20 cellular contexts compared by ENCODE assay signal in genomic region chr17:78996781-78997201, GRCh38. TPM values are rescaled to one million over a fixed set of nuclear protein-coding genes. Genes with fewer than 3 reads are reported as not detected.
A peak's percentile ranks its signal among the peaks of the same experiment; 100 is the strongest.
DNase-seq lines count a peak whose midpoint lies in the region; ATAC-seq, FAIRE-seq and TF ChIP-seq lines count a peak whose summit lies in the region.
"Had no signal": no experiment of that assay in that cellular context is flagged by ENCODE, and none has a peak within 500 bp of the region (broad histone marks: within the 10 kb centered on the region; RNA-seq: fewer than 3 reads in every experiment).

No MANE protein-coding gene starts in this region.

- TF ChIP-seq CTCF in colonic mucosa (IDR thresholded peaks at IDR 0.05), result no peak

- DNase-seq in activated T-cell treated with anti-CD3 and anti-CD28 coated beads, Interleukin-2, amount 50 U/mL, for 24 hours, result no peak
- no peak for DNase-seq in activated T-cell treated with anti-CD3 and anti-CD28 coated beads, Interleukin-2, amount 50 U/mL, for 1 hour
- DNase-seq in colonic mucosa, result peak; percentile 30
- no peak for DNase-seq in iPS-NIHi7 (ENCODE audit: extremely low spot score)
- DNase-seq in H54 (ENCODE audit: insufficient read length, low spot score), result no peak
- DNase-seq: activated CD8-positive, alpha-beta memory T cell treated with anti-CD3 and anti-CD28 coated beads, Interleukin-2, amount 10 ng/mL, durations not matched to agents 7 days and 5 days; DMS153; erythroblast; mesendoderm; MV-4-11; NCI-H2081; SJCRH30 had no signal

- H3K9ac ChIP-seq in colonic mucosa (ENCODE audit: low read depth in 2 of 2, low read length in 2 of 2) (peak overlapping the region; percentile 26 to 88), mucosa of rectum (ENCODE audit: low read depth in 1 of 2, low read length in 2 of 2) (peak overlapping the region; percentile 41 to 79)
- H3K9ac ChIP-seq: BLaER1 had no signal

- H3K36me3 Mint-ChIP-seq in activated T-cell treated with anti-CD3 and anti-CD28 coated beads, Interleukin-2, amount 50 U/mL, for 24 hours (ENCODE audit: low read depth), result peaks cover 87% of the 10 kb centered on the region

- no peak for FAIRE-seq in H54 (lab: Jason Lieb, UNC)

- H3K4me3 Mint-ChIP-seq in activated T-cell treated with anti-CD3 and anti-CD28 coated beads, Interleukin-2, amount 50 U/mL, for 24 hours, result no peak overlapping the region
- H3K4me3 Mint-ChIP-seq: activated CD8-positive, alpha-beta memory T cell treated with anti-CD3 and anti-CD28 coated beads, Interleukin-2, amount 10 ng/mL, durations not matched to agents 7 days and 5 days had no signal

- no peak for TF ChIP-seq POLR2A in H54 (IDR thresholded peaks at IDR 0.05; ENCODE audit: low read depth, low read length)

- H3K9me3 ChIP-seq in colonic mucosa (no peaks in the 10 kb centered on the region), mucosa of rectum (ENCODE audit: control insufficient read depth in 2 of 2, low read length in 2 of 2) (no peaks in the 10 kb centered on the region)
- H3K9me3 ChIP-seq: ascending aorta, BLaER1, SJCRH30, tibial nerve had no signal

- intact Hi-C loops in colonic mucosa (cut with DNase I), result no loop called here

- peaks cover 7% of the 10 kb centered on the region for H3K4me1 Mint-ChIP-seq in activated T-cell treated with anti-CD3 and anti-CD28 coated beads, Interleukin-2, amount 50 U/mL, for 24 hours (ENCODE audit: low read depth)
- H3K4me1 Mint-ChIP-seq: activated CD8-positive, alpha-beta memory T cell treated with anti-CD3 and anti-CD28 coated beads, Interleukin-2, amount 10 ng/mL, durations not matched to agents 7 days and 5 days had no signal

- H3K27ac Mint-ChIP-seq in activated T-cell treated with anti-CD3 and anti-CD28 coated beads, Interleukin-2, amount 50 U/mL, for 24 hours, result peak overlapping the region; percentile 15
- H3K27ac Mint-ChIP-seq: activated CD8-positive, alpha-beta memory T cell treated with anti-CD3 and anti-CD28 coated beads, Interleukin-2, amount 10 ng/mL, durations not matched to agents 7 days and 5 days had no signal

- H3K27ac ChIP-seq in colonic mucosa, result peak overlapping the region; percentile 87
- H3K27ac ChIP-seq in mucosa of rectum (ENCODE audit: low read depth in 2 of 2, low read length in 2 of 2), result peak overlapping the region; percentile 88 to 92
- H3K27ac ChIP-seq in temporal lobe (ENCODE audit: low read depth, low read length), result peak overlapping the region; percentile 18
- H3K27ac ChIP-seq: BLaER1, SJCRH30 had no signal

- peaks cover under 1% of the 10 kb centered on the region for H3K36me3 ChIP-seq in colonic mucosa
- H3K36me3 ChIP-seq in mucosa of rectum (ENCODE audit: control insufficient read depth in 2 of 2, insufficient read depth in 2 of 2, low read length in 2 of 2), result peaks cover 58 to 66% of the 10 kb centered on the region in 2 donors

- no peaks in the 10 kb centered on the region for H3K27me3 Mint-ChIP-seq in activated T-cell treated with anti-CD3 and anti-CD28 coated beads, Interleukin-2, amount 50 U/mL, for 24 hours
- H3K27me3 Mint-ChIP-seq: activated CD8-positive, alpha-beta memory T cell treated with anti-CD3 and anti-CD28 coated beads, Interleukin-2, amount 10 ng/mL, durations not matched to agents 7 days and 5 days had no signal

- H3K9me3 Mint-ChIP-seq in activated T-cell treated with anti-CD3 and anti-CD28 coated beads, Interleukin-2, amount 50 U/mL, for 24 hours, result no peaks in the 10 kb centered on the region

- no peaks in the 10 kb centered on the region for H3K27me3 ChIP-seq in colonic mucosa
- no peaks in the 10 kb centered on the region for H3K27me3 ChIP-seq in mucosa of rectum (ENCODE audit: control insufficient read depth in 2 of 2, insufficient read depth in 2 of 2, low read length in 2 of 2)
- H3K27me3 ChIP-seq: ascending aorta, BLaER1, SJCRH30, tibial nerve had no signal

- ATAC-seq in HG03378 (IDR thresholded peaks at IDR 0.05; ENCODE audit: unreplicated experiment), result no peak
- ATAC-seq: activated CD4-positive, CD25-positive, alpha-beta regulatory T cell treated with anti-CD3 and anti-CD28 coated beads, Interleukin-2, amount 50 U/mL, for 24 hours; activated CD8-positive, alpha-beta memory T cell treated with anti-CD3 and anti-CD28 coated beads, Interleukin-2, amount 10 ng/mL, durations not matched to agents 7 days and 5 days had no signal

- H3K4me3 ChIP-seq in colonic mucosa (no peak overlapping the region), mucosa of rectum (ENCODE audit: low read length in 2 of 2) (peak overlapping the region; percentile 0 to 20)
- H3K4me3 ChIP-seq: ascending aorta, BLaER1, SJCRH30, tibial nerve had no signal

- H3K4me1 ChIP-seq in colonic mucosa (peaks cover 44% of the 10 kb centered on the region), mucosa of rectum (ENCODE audit: control insufficient read depth in 2 of 2, insufficient read depth in 2 of 2, low read length in 2 of 2) (peaks cover 66 to 84% of the 10 kb centered on the region in 2 donors)
- H3K4me1 ChIP-seq: BLaER1, SJCRH30 had no signal

RNA-seq across cellular contexts. Expression of gene CANT1, which starts 12.8 kb away (rescaled TPM):
- total RNA-seq in colonic mucosa, result 100 to 1,000 TPM; 247 to 390 TPM
- 15.5 TPM for total RNA-seq in temporal lobe

RNA-seq across cellular contexts. Expression of gene LGALS3BP, which starts 17.1 kb away (rescaled TPM):
- 100 to 1,000 TPM; 635 to 674 TPM for total RNA-seq in colonic mucosa
- total RNA-seq in temporal lobe, result 19.7 TPM

RNA-seq across cellular contexts. Expression of gene C1QTNF1, which starts 27.2 kb away (rescaled TPM):
- total RNA-seq in colonic mucosa, result 10 to 100 TPM; 10.4 to 12.1 TPM
- total RNA-seq in temporal lobe, result 0.98 TPM
- total RNA-seq: activated CD8-positive, alpha-beta memory T cell treated with anti-CD3 and anti-CD28 coated beads, Interleukin-2, amount 10 ng/mL, durations not matched to agents 7 days and 5 days; T-helper 2 cell treated with Interferon-gamma antibody and Interleukin-4, amounts not matched to agents 100 ng/mL and 5 ng/mL, for 36 hours had no signal

Comparison
In these comparisons a context has a peak if more than half of its experiments do, and no peak if none do; other contexts are left out.
1. H3K27ac ChIP-seq: peak in every context shown above with its lines; median percentile 90 in mucosa of rectum; 87 in colonic mucosa; 18 in temporal lobe.
2. RNA of gene CANT1, which starts 12.8 kb away (total RNA-seq): 247 to 390 TPM in colonic mucosa; 15.5 TPM in temporal lobe (single experiment); every median in the first group is over 10 times any median in the second.
3. RNA of gene LGALS3BP, which starts 17.1 kb away (total RNA-seq): 635 to 674 TPM in colonic mucosa; 19.7 TPM in temporal lobe (single experiment); every median in the first group is over 10 times any median in the second.